Comparison of ENCODE assay signal across 21 cellular contexts in genomic region chr6:166739655-166740318, GRCh38.
DNase-seq lines count a peak whose midpoint lies in the region; ATAC-seq, FAIRE-seq and TF ChIP-seq lines count a peak whose summit lies in the region.
"Had no signal": no experiment of that assay in that cellular context is flagged by ENCODE, and none has a peak within 500 bp of the region (broad histone marks: within the 10 kb centered on the region; RNA-seq: fewer than 3 reads in every experiment).

No MANE protein-coding gene starts in this region.

- H3K18ac ChIP-seq in H1 (ENCODE audit: extremely low read depth, low read length), result no peak overlapping the region

- H3K9ac ChIP-seq in H1 (replicated peaks in 1 of 4; ENCODE audit: extremely low read depth in 1 of 4, low read depth in 3 of 4, low read length in 3 of 4), result no peak overlapping the region

- H3K36me3 Mint-ChIP-seq in naive thymus-derived CD4-positive, alpha-beta T cell, result no peaks in the 10 kb centered on the region

- no peak overlapping the region for H2BK20ac ChIP-seq in H1 (ENCODE audit: low read length)

- H2BK5ac ChIP-seq in H1 (ENCODE audit: low read depth, low read length), result no peak overlapping the region

- intact Hi-C loops in naive thymus-derived CD4-positive, alpha-beta T cell (cut with micrococcal nuclease), result no loop called here

- no peaks in the 10 kb centered on the region for H3K79me1 ChIP-seq in H1 (ENCODE audit: low read depth, low read length)

- no peak for TF ChIP-seq EP300 in H1 (IDR thresholded peaks at IDR 0.05; ENCODE audit: borderline replicate concordance in 1 of 2, low read depth in 2 of 2, low read length in 2 of 2)

- H2AK5ac ChIP-seq in H1 (ENCODE audit: low read depth, low read length), result peak overlapping the region; percentile 5; the same call in 1 of the 2 replicates

- POLR2A ChIA-PET in H1 (lab: Charles Lee; ENCODE audit: partially characterized antibody), result interaction anchor here (1.1 kb wide), 1 partner anchor 24 kb away, joined by 3 read pairs; no protein-coding TSS in a partner anchor
- POLR2A ChIA-PET in naive thymus-derived CD4-positive, alpha-beta T cell (lab: Charles Lee), result interaction anchor here (1.1 kb wide), 1 partner anchor 19 kb away, joined by 4 read pairs; no protein-coding TSS in a partner anchor

- peaks cover 0 to 6% (median 1%) of the 10 kb centered on the region in 4 experiments; a peak in 2 of 7 replicates for H3K4me1 ChIP-seq in H1 (replicated peaks in 1 of 4; ENCODE audit: control insufficient read depth in 3 of 4, insufficient read depth in 4 of 4, low read length in 3 of 4)
- H3K4me1 ChIP-seq in naive thymus-derived CD4-positive, alpha-beta T cell (ENCODE audit: control insufficient read depth in 2 of 2, insufficient read depth in 2 of 2, low read length in 2 of 2), result no peaks in the 10 kb centered on the region

- CTCF ChIA-PET in H1 (lab: Charles Lee; ENCODE audit: partially characterized antibody), result interaction anchor here (1.0 to 2.4 kb wide), 9 partner anchors 8 to 48 kb away, joined by 3 to 12 read pairs (median 4); no protein-coding TSS in a partner anchor
- CTCF ChIA-PET in naive thymus-derived CD4-positive, alpha-beta T cell (lab: Charles Lee), result interaction anchor here (0.7 kb wide), 1 partner anchor 12 kb away, joined by 5 read pairs; no protein-coding TSS in a partner anchor

- H3K27ac ChIP-seq in H1 (ENCODE audit: low read depth, low read length), result no peak overlapping the region
- H3K27ac ChIP-seq in naive thymus-derived CD4-positive, alpha-beta T cell (ENCODE audit: low read depth, low read length), result no peak overlapping the region
- H3K27ac ChIP-seq: C4-2B, PC-9 had no signal

- no peak overlapping the region for H2BK12ac ChIP-seq in H1 (ENCODE audit: low read depth, low read length)

- H3K4me1 Mint-ChIP-seq in naive thymus-derived CD4-positive, alpha-beta T cell, result peaks cover 0 to 7% (median 0%) of the 10 kb centered on the region in 7 donors

- DNase-seq in A172 (ENCODE audit: low spot score), result peak; percentile 68
- peak; percentile 7 for DNase-seq in MV-4-11 (lab: John Stamatoyannopoulos, UW)
- DNase-seq in H1 (ENCODE audit: low read depth in 1 of 2, low spot score in 2 of 2), result peak in 1 of 2 experiments; percentile 37
- no peak for DNase-seq in naive thymus-derived CD4-positive, alpha-beta T cell
- DNase-seq in midbrain (lab: John Stamatoyannopoulos, UW), result no peak
- DNase-seq: GDM1, H7, NCI-H1436, NCI-H2029, NCI-H2171, NCI-H446, NCI-H69, PC-9 had no signal

- no peak overlapping the region for H3K4me2 ChIP-seq in H1 (ENCODE audit: insufficient read depth in 1 of 2, low read depth in 2 of 2, low read length in 2 of 2)
- H3K4me2 ChIP-seq: PC-9 had no signal

- no peak for TF ChIP-seq POLR2A in H1 (IDR thresholded peaks at IDR 0.05; ENCODE audit: control extremely low read depth in 1 of 2, low read depth in 2 of 2, low read length in 2 of 2)

- H3K23ac ChIP-seq in H1 (ENCODE audit: insufficient read length), result no peak overlapping the region

- H3K4ac ChIP-seq in H1 (replicated peaks; ENCODE audit: insufficient read length, low read depth, low read length), result no peak overlapping the region

- no peaks in the 10 kb centered on the region for H3K9me3 Mint-ChIP-seq in naive thymus-derived CD4-positive, alpha-beta T cell

- no peak overlapping the region for H3K27ac Mint-ChIP-seq in naive thymus-derived CD4-positive, alpha-beta T cell

- no peak overlapping the region for H4K8ac ChIP-seq in H1 (ENCODE audit: extremely low read depth, insufficient read depth, low read length)

- H3K27me3 Mint-ChIP-seq in naive thymus-derived CD4-positive, alpha-beta T cell, result no peaks in the 10 kb centered on the region

- TF ChIP-seq RAD21 in H1 (IDR thresholded peaks at IDR 0.05 in 1 of 2, conservative IDR thresholded peaks at IDR 0.05 in 1 of 2; ENCODE audit: low read depth in 2 of 2, low read length in 2 of 2), result no peak

- H2BK15ac ChIP-seq in H1 (ENCODE audit: low read length), result no peak overlapping the region

- H3K79me2 ChIP-seq in H1 (ENCODE audit: control insufficient read depth in 1 of 2, insufficient read depth in 2 of 2, low read length in 2 of 2), result no peaks in the 10 kb centered on the region

- WGBS in H1 (ENCODE audit: extremely low coverage in 1 of 2, insufficient coverage in 1 of 2, insufficient read length in 1 of 2, insufficient replicate concordance in 2 of 2, low coverage in 1 of 2, low lambda C conversion rate in 2 of 2, missing lambda C conversion rate in 1 of 2), 2 experiments, result 94% methylated on average over 10 of the region's 10 CpGs; no CpG with 5 or more reads in 1 of the 2 experiments

- 0 out of 4 replicates have a peak, but pooled peaks cover 0 to 5% of the 10 kb centered on the region in 2 experiments for H3K9me3 ChIP-seq in H1 (ENCODE audit: insufficient read depth in 2 of 2, low read depth in 1 of 2, low read length in 1 of 2)
- no peaks in the 10 kb centered on the region for H3K9me3 ChIP-seq in naive thymus-derived CD4-positive, alpha-beta T cell (ENCODE audit: control insufficient read depth in 2 of 3, low read length in 3 of 3)

- H4K91ac ChIP-seq in H1 (replicated peaks; ENCODE audit: insufficient read length, low read length), result no peak overlapping the region

- no peak for FAIRE-seq in H1 (lab: Jason Lieb, UNC)
- FAIRE-seq: GM12892, GM19239, K562 had no signal

- peak; percentile 18 for ATAC-seq in naive thymus-derived CD4-positive, alpha-beta T cell
- ATAC-seq in HG03196 (IDR thresholded peaks at IDR 0.05; ENCODE audit: unreplicated experiment) (no peak), GM18907 (IDR thresholded peaks at IDR 0.05; ENCODE audit: unreplicated experiment) (no peak), HG02938 (IDR thresholded peaks at IDR 0.05; ENCODE audit: unreplicated experiment) (no peak)
- ATAC-seq: K562, Right ventricle myocardium inferior had no signal

- no peaks in the 10 kb centered on the region for H3K27me3 ChIP-seq in H1 (replicated peaks in 1 of 4; ENCODE audit: control insufficient read depth in 3 of 4, extremely low read depth in 1 of 4, insufficient read depth in 3 of 4, low read length in 3 of 4)
- H3K27me3 ChIP-seq in naive thymus-derived CD4-positive, alpha-beta T cell (ENCODE audit: control insufficient read depth in 2 of 2, insufficient read depth in 2 of 2, low read length in 2 of 2), result no peaks in the 10 kb centered on the region

- H3K23me2 ChIP-seq in H1 (ENCODE audit: low read depth, low read length), result no peaks in the 10 kb centered on the region

- no peak overlapping the region for H4K5ac ChIP-seq in H1 (ENCODE audit: insufficient read length, low read depth, low read length)

- H4K20me1 ChIP-seq in H1 (replicated peaks in 1 of 2; ENCODE audit: control insufficient read depth in 1 of 2, insufficient read depth in 2 of 2, low read length in 2 of 2), result peaks cover 0 to 2% of the 10 kb centered on the region in 2 experiments

- H3K4me3 Mint-ChIP-seq in naive thymus-derived CD4-positive, alpha-beta T cell, result no peak overlapping the region

- H3K36me3 ChIP-seq in H1 (ENCODE audit: control insufficient read depth in 2 of 4, insufficient read depth in 4 of 4, low read length in 3 of 4), result no peaks in the 10 kb centered on the region
- no peaks in the 10 kb centered on the region for H3K36me3 ChIP-seq in naive thymus-derived CD4-positive, alpha-beta T cell (ENCODE audit: control insufficient read depth in 2 of 3, insufficient read depth in 3 of 3, low read length in 3 of 3)

- H2BK120ac ChIP-seq in H1 (replicated peaks; ENCODE audit: low read depth, low read length), result no peak overlapping the region

- no peak overlapping the region for H3K56ac ChIP-seq in H1 (replicated peaks; ENCODE audit: insufficient read length, low read depth, low read length)

- H2AFZ ChIP-seq in H1 (ENCODE audit: low read length), result no peak overlapping the region
- H2AFZ ChIP-seq: PC-9 had no signal

- H3K4me3 ChIP-seq in H1 (ENCODE audit: extremely low read depth in 1 of 4, insufficient read depth in 2 of 4, low read depth in 3 of 4, low read length in 4 of 4), result no peak overlapping the region
- H3K4me3 ChIP-seq in naive thymus-derived CD4-positive, alpha-beta T cell (ENCODE audit: low read length), result no peak overlapping the region
- H3K4me3 ChIP-seq: K562, PC-9 had no signal

- no peak for TF ChIP-seq CTCF in H1 (IDR thresholded peaks at IDR 0.05; ENCODE audit: control extremely low read depth in 1 of 3, insufficient read depth in 1 of 3, low read depth in 1 of 3, low read length in 3 of 3)

- no peak overlapping the region for H3K14ac ChIP-seq in H1 (ENCODE audit: insufficient read length)

TF ChIP-seq in H1, 55 proteins besides CTCF, POLR2A, EP300 and RAD21:
- no peak for TF ChIP-seq CHD2 (IDR thresholded peaks at IDR 0.05; ENCODE audit: low read length)
- TF ChIP-seq GABPA (IDR thresholded peaks at IDR 0.05; ENCODE audit: borderline replicate concordance, insufficient read depth, low read length), result no peak
- TF ChIP-seq JUND (IDR thresholded peaks at IDR 0.05; ENCODE audit: low read length), result no peak
- no peak for TF ChIP-seq CBX5 (IDR thresholded peaks at IDR 0.05; ENCODE audit: low read depth, low read length)
- no peak for TF ChIP-seq KDM1A (IDR thresholded peaks at IDR 0.05; ENCODE audit: borderline replicate concordance, low read length)
- no peak for TF ChIP-seq TCF12 (IDR thresholded peaks at IDR 0.05; ENCODE audit: low read depth, low read length)
- TF ChIP-seq NRF1 (IDR thresholded peaks at IDR 0.05; ENCODE audit: low read depth, low read length), result no peak
- TF ChIP-seq KDM4A (IDR thresholded peaks at IDR 0.05; ENCODE audit: low read depth, low read length, severe bottlenecking), result no peak
- TF ChIP-seq HDAC6 (IDR thresholded peaks at IDR 0.05; ENCODE audit: low read depth, low read length), result no peak
- no peak for TF ChIP-seq GTF2F1 (IDR thresholded peaks at IDR 0.05; ENCODE audit: borderline replicate concordance, low read depth, low read length)
- no peak for TF ChIP-seq CBX8 (IDR thresholded peaks at IDR 0.05; ENCODE audit: borderline replicate concordance, low read depth, low read length)
- TF ChIP-seq SRF (IDR thresholded peaks at IDR 0.05; ENCODE audit: low read depth, low read length), result no peak
- no peak for TF ChIP-seq CEBPB (IDR thresholded peaks at IDR 0.05; ENCODE audit: low read depth, low read length)
- TF ChIP-seq BACH1 (IDR thresholded peaks at IDR 0.05; ENCODE audit: low read length), result no peak
- TF ChIP-seq PHF8 (conservative IDR thresholded peaks at IDR 0.05; ENCODE audit: low read depth, low read length), result no peak
- no peak for TF ChIP-seq SUZ12 (IDR thresholded peaks at IDR 0.05; ENCODE audit: low read length)
- no peak for TF ChIP-seq E2F6 (IDR thresholded peaks at IDR 0.05)
- no peak for TF ChIP-seq ZNF274 (IDR thresholded peaks at IDR 0.05; ENCODE audit: borderline replicate concordance, extremely low read depth, low read length)
- no peak for TF ChIP-seq JUN (IDR thresholded peaks at IDR 0.05; ENCODE audit: low read depth, low read length)

Comparison
In these comparisons a context has a peak if more than half of its experiments do, and no peak if none do; other contexts are left out.
1. DNase-seq: peak in A172 (single experiment) and MV-4-11 (single experiment); none in naive thymus-derived CD4-positive, alpha-beta T cell (0 of 9) and midbrain (single experiment).